In the genomic region with DNA sequence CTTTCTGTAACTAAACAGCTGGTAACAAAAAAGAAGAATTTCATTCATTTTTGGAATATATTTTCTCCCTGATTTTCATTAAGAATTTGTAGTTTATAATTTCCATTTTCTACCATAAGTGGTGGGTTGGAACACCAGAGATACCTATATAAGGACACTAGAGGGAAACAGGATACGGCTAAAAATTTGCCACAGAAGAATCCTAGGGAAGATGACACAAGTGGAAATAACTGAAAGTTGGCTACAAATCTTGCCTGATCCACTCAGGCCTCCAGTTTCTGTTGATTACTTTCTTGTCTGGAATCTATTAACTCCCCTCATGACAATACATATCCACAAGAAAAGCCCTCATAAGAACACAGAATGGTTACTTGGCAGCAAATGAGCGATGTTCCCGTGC, we compare ENCODE assay signal across 15 cellular contexts. TPM values are rescaled to one million over a fixed set of nuclear protein-coding genes. Genes with fewer than 3 reads are reported as not detected.
"Had no signal": no experiment of that assay in that cellular context is flagged by ENCODE, and none has a peak within 500 bp of the region (broad histone marks: within the 10 kb centered on the region; RNA-seq: fewer than 3 reads in every experiment).

No MANE protein-coding gene starts in this region.

- H3K4me3 ChIP-seq: adrenal gland, ascending aorta, lung, prostate gland, thyroid gland had no signal

- H3K4me1 ChIP-seq: adrenal gland, ascending aorta, prostate gland, thyroid gland had no signal

- H3K36me3 ChIP-seq: adrenal gland, ascending aorta, brain microvascular endothelial cell, prostate gland, thyroid gland had no signal

- DNase-seq: activated T-cell treated with anti-CD3 and anti-CD28 coated beads, Interleukin-2, amount 50 U/mL, for 1 hour; adrenal gland; brain microvascular endothelial cell; central memory CD4-positive, alpha-beta T cell; dermis blood vessel endothelial cell; effector CD8-positive, alpha-beta T cell; left colon; naive thymus-derived CD4-positive, alpha-beta T cell; stimulated activated CD4-positive, alpha-beta T cell treated with anti-CD3 and anti-CD28 coated beads, Interleukin-1b, Interleukin-23, amount 100 ng/mL, for 48 hours; substantia nigra; T1000; thyroid gland had no signal

- H3K27me3 ChIP-seq: adrenal gland, ascending aorta, brain microvascular endothelial cell, thyroid gland had no signal

- H3K27ac ChIP-seq: adrenal gland, ascending aorta, brain microvascular endothelial cell, prostate gland, thyroid gland had no signal

- H3K9me3 ChIP-seq: adrenal gland, ascending aorta, prostate gland, thyroid gland had no signal

RNA-seq across cellular contexts. Expression of a gene that starts 46.8 kb away (rescaled TPM):
- total RNA-seq: dermis blood vessel endothelial cell had no signal
- polyA plus RNA-seq: naive thymus-derived CD4-positive, alpha-beta T cell had no signal
